24 cellular contexts compared by ENCODE assay signal in the genomic region with DNA sequence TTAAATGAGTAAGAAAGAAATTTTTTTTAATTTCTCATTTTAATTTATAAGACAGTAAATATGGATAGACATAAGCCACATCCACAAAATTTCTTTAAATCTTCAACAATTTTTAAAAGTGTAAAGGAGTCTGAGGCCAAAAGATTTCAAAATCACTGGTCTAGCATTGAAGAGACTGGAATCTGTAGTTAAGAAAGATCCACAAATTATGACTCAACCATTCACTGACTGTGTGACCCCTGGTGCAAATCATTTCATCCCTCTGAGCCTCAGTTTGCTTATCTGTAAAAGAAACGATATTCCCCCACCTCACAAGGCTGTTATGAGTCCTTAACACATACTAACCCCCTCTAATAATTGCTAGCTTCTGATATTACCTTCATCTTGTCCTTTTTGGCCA.
DNase-seq lines count a peak whose midpoint lies in the region; ATAC-seq and TF ChIP-seq lines count a peak whose summit lies in the region.
"Had no signal": no experiment of that assay in that cellular context is flagged by ENCODE, and none has a peak within 500 bp of the region (broad histone marks: within the 10 kb centered on the region; RNA-seq: fewer than 3 reads in every experiment).

No MANE protein-coding gene starts in this region.

- no peak overlapping the region for H3K4me2 ChIP-seq in OCI-LY1 (ENCODE audit: low read length)

- intact Hi-C loops in sciatic nerve (cut with DNase I): no loop called here

- TF ChIP-seq CTCF in OCI-LY1 (IDR thresholded peaks at IDR 0.05; ENCODE audit: low read length): no peak
- no peak for TF ChIP-seq CTCF in fibroblast of mammary gland (conservative IDR thresholded peaks at IDR 0.05; ENCODE audit: control insufficient read depth, insufficient read depth, low read depth, low read length)

- H4K20me1 ChIP-seq in OCI-LY1 (ENCODE audit: insufficient read depth, low read length): no peaks in the 10 kb centered on the region

- H3K4me1 ChIP-seq in OCI-LY1 (ENCODE audit: insufficient read depth, low read length, severe bottlenecking): peaks cover 52% of the 10 kb centered on the region
- H3K4me1 ChIP-seq: body of pancreas had no signal

- peak overlapping the region; percentile 5 for H3K27ac ChIP-seq in OCI-LY1 (ENCODE audit: low read depth, low read length, poor library complexity, severe bottlenecking)
- H3K27ac ChIP-seq: body of pancreas had no signal

- H3K79me2 ChIP-seq in OCI-LY1 (ENCODE audit: insufficient read depth, low read length): peaks cover 23% of the 10 kb centered on the region; the same call in 1 of the 2 replicates

- ATAC-seq in sciatic nerve: peak; percentile 64
- ATAC-seq: body of pancreas, K562, left colon had no signal

- H3K4me3 ChIP-seq in OCI-LY1 (ENCODE audit: low read depth, low read length, poor library complexity, severe bottlenecking) (no peak overlapping the region), fibroblast of mammary gland (ENCODE audit: control insufficient read depth, low read depth, low read length) (no peak overlapping the region)
- H3K4me3 ChIP-seq: body of pancreas, coronary artery, K562 had no signal

- H3K27me3 ChIP-seq in OCI-LY1 (ENCODE audit: insufficient read depth, low read length): no peaks in the 10 kb centered on the region
- H3K27me3 ChIP-seq: body of pancreas had no signal

- H3K9me2 ChIP-seq in OCI-LY1 (ENCODE audit: low read depth, low read length): no peaks in the 10 kb centered on the region

- no peaks in the 10 kb centered on the region for H3F3A ChIP-seq in OCI-LY1 (ENCODE audit: insufficient read depth, low read length)

- H3K9me3 ChIP-seq in OCI-LY1 (ENCODE audit: low read length): no peaks in the 10 kb centered on the region
- H3K9me3 ChIP-seq: body of pancreas had no signal

- no peak overlapping the region for H3K9ac ChIP-seq in OCI-LY1 (ENCODE audit: low read length)

- H2AFZ ChIP-seq in OCI-LY1 (ENCODE audit: low read length): no peak overlapping the region

- peak; percentile 39 for DNase-seq in AG20443 (ENCODE audit: low spot score)
- DNase-seq in fibroblast of mammary gland (ENCODE audit: low read depth): peak; percentile 73
- DNase-seq in sciatic nerve (ENCODE audit: low spot score): no peak
- no peak for DNase-seq in NCI-H2107 treated with DMSO at 0.1 percent for 48 hours (lab: John Stamatoyannopoulos, UW; ENCODE audit: unreplicated experiment)
- no peak for DNase-seq in stimulated activated CD4-positive, alpha-beta T cell treated with anti-CD3 and anti-CD28 coated beads, Interleukin-4, amount 100 ng/mL, for 4 hours
- no peak for DNase-seq in iPS-NIHi7 (ENCODE audit: extremely low spot score)
- no peak for DNase-seq in cortex of kidney (lab: John Stamatoyannopoulos, UW)
- DNase-seq: activated CD4-positive, alpha-beta T cell treated with anti-CD3 and anti-CD28 coated beads, Interleukin-2, amount 10 ng/mL, durations not matched to agents 24 days and 14 days; activated CD8-positive, alpha-beta memory T cell treated with anti-CD3 and anti-CD28 coated beads, Interleukin-2, amount 50 U/mL, for 4 hours; activated naive CD8-positive, alpha-beta T cell treated with anti-CD3 and anti-CD28 coated beads, Interleukin-2, amount 10 ng/mL, durations not matched to agents 7 days and 5 days; body of pancreas; CD4-positive, CD25-positive, alpha-beta regulatory T cell; GDM1; GOT3; left colon; NCI-H187 treated with DMSO at 0.1 percent for 48 hours; NCI-H2227 treated with DMSO at 0.1 percent for 48 hours; NCI-H748 treated with DMSO at 0.1 percent for 48 hours; SHP77; stimulated activated CD8-positive, alpha-beta memory T cell treated with anti-CD3 and anti-CD28 coated beads, Interleukin-4, amount 100 ng/mL, for 48 hours; SW 1271 had no signal

- H3K36me3 ChIP-seq in OCI-LY1 (ENCODE audit: insufficient read depth, low read length): peaks cover 7% of the 10 kb centered on the region; the same call in 1 of the 2 replicates

Comparison
In these comparisons a context has a peak if more than half of its experiments do, and no peak if none do; other contexts are left out.
1. DNase-seq: peak in AG20443 (single experiment) and fibroblast of mammary gland (single experiment); none in sciatic nerve (single experiment), NCI-H2107 treated with DMSO at 0.1 percent for 48 hours (single experiment), stimulated activated CD4-positive, alpha-beta T cell treated with anti-CD3 and anti-CD28 coated beads, Interleukin-4, amount 100 ng/mL, for 4 hours (0 of 2), iPS-NIHi7 (single experiment) and cortex of kidney (single experiment).